Comparison of ENCODE assay signal across 11 cellular contexts in the genomic region with DNA sequence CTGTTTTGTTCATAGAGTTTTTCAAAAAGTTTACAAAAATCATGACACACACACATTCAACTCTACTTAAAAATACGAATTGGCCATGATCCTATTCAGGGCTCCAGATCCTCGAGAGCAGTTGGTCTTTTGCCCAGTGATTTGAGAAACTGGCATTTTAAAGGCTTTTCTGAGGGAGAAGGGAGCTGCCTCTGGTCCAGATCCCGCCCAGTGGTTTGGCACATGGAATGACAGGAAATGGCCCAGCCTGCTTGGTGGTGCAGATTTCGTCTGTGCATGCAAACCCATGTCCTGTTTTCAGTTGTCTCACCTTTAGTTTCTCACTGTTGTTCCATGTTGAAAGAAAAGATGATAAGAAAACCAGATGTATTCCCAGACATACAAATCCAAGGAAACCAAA. TPM values are rescaled to one million over a fixed set of nuclear protein-coding genes. Genes with fewer than 3 reads are reported as not detected.
A peak's percentile ranks its signal among the peaks of the same experiment; 100 is the strongest.
DNase-seq lines count a peak whose midpoint lies in the region; ATAC-seq lines count a peak whose summit lies in the region.
"Had no signal": no experiment of that assay in that cellular context is flagged by ENCODE, and none has a peak within 500 bp of the region (broad histone marks: within the 10 kb centered on the region; RNA-seq: fewer than 3 reads in every experiment).

No MANE protein-coding gene starts in this region.

- no peaks in the 10 kb centered on the region for H3K27me3 Mint-ChIP-seq in activated naive CD8-positive, alpha-beta T cell

- no peak overlapping the region for H3K4me2 ChIP-seq in mesendoderm (ENCODE audit: low read length)
- H3K4me2 ChIP-seq: KMS-11 had no signal

- H3K23ac ChIP-seq in mesendoderm (ENCODE audit: low read length), result no peak overlapping the region

- H3K9me3 Mint-ChIP-seq in activated naive CD8-positive, alpha-beta T cell (ENCODE audit: low read depth), result no peaks in the 10 kb centered on the region

- H2BK15ac ChIP-seq in mesendoderm (replicated peaks; ENCODE audit: low read depth), result no peak overlapping the region

- H4K8ac ChIP-seq in mesendoderm (ENCODE audit: low read depth, low read length), result no peak overlapping the region

- H3K79me1 ChIP-seq in mesendoderm (ENCODE audit: low read length), result no peaks in the 10 kb centered on the region

- peak overlapping the region; percentile 100 for H3K4me3 Mint-ChIP-seq in activated naive CD8-positive, alpha-beta T cell

- no peak overlapping the region for H3K4me3 ChIP-seq in mesendoderm (ENCODE audit: low read length)

- no peak overlapping the region for H2BK120ac ChIP-seq in mesendoderm (ENCODE audit: low read depth, low read length)

- no peak overlapping the region for H3K56ac ChIP-seq in mesendoderm (ENCODE audit: low read length)

- DNase-seq in DMS 273 treated with DMSO at 0.1 percent for 48 hours (lab: John Stamatoyannopoulos, UW) (peak; percentile 47), M059J (ENCODE audit: low read depth) (peak; percentile 80), mesendoderm (peak; percentile 23), MV-4-11 (lab: John Stamatoyannopoulos, UW) (no peak), KBM-7 (no peak)
- DNase-seq: glutamatergic neuron, SHP77 had no signal

- no peak overlapping the region for H3K4ac ChIP-seq in mesendoderm (ENCODE audit: low read depth, low read length)

- H3K4me1 ChIP-seq in mesendoderm (ENCODE audit: control insufficient read depth, low read depth, low read length), result no peaks in the 10 kb centered on the region

- no peak for ATAC-seq in GM18517 (IDR thresholded peaks at IDR 0.05; ENCODE audit: unreplicated experiment)
- no peak for ATAC-seq in HG02885 (IDR thresholded peaks at IDR 0.05; ENCODE audit: poor library complexity, unreplicated experiment)

- in situ Hi-C loops in KBM-7 (cut with MboI; ENCODE audit: low pct_unique_long_range_greater_than_20kb, low sequenced_read_pairs), result no loop called here

- H3K4me1 Mint-ChIP-seq in activated naive CD8-positive, alpha-beta T cell (ENCODE audit: low read depth), result peaks cover 78% of the 10 kb centered on the region

- peak overlapping the region; percentile 99 for H3K27ac Mint-ChIP-seq in activated naive CD8-positive, alpha-beta T cell

- H2BK5ac ChIP-seq in mesendoderm (ENCODE audit: low read length), result no peak overlapping the region

- no peak overlapping the region for H4K5ac ChIP-seq in mesendoderm (ENCODE audit: low read length)

- WGBS in mesendoderm (ENCODE audit: extremely low coverage, insufficient coverage, low lambda C conversion rate), result no CpG with 5 or more reads among the region's 4 CpGs

- no peaks in the 10 kb centered on the region for H3K79me2 ChIP-seq in mesendoderm (ENCODE audit: control insufficient read depth, insufficient read depth, low read length)

- no peaks in the 10 kb centered on the region for H3K27me3 ChIP-seq in mesendoderm (ENCODE audit: insufficient read depth, low read length, poor library complexity)

- no peak overlapping the region for H2AK5ac ChIP-seq in mesendoderm (ENCODE audit: low read length)

- no peak overlapping the region for H3K27ac ChIP-seq in mesendoderm (ENCODE audit: low read depth, low read length)
- H3K27ac ChIP-seq: KMS-11 had no signal

- H3K36me3 ChIP-seq in mesendoderm (ENCODE audit: control insufficient read depth, insufficient read depth, low read length), result no peaks in the 10 kb centered on the region

- no peak overlapping the region for H3K9ac ChIP-seq in mesendoderm (ENCODE audit: low read length)
- H3K9ac ChIP-seq: KMS-11 had no signal

- no peak overlapping the region for H3K18ac ChIP-seq in mesendoderm (ENCODE audit: low read length)

- H3K36me3 Mint-ChIP-seq in activated naive CD8-positive, alpha-beta T cell, result peaks cover 11% of the 10 kb centered on the region

RNA-seq across cellular contexts. Expression of a gene that starts 3.6 kb away (rescaled TPM):
- 3.9 and 7.4 TPM in 2 replicates for total RNA-seq in M059J (2014; rRNA removed; shearing (Covaris generic))
- 2.7 TPM for polyA plus RNA-seq in mesendoderm (2013, experiment 1 of 2)
- polyA plus RNA-seq in mesendoderm (2013, experiment 2 of 2), result 2.0 TPM

Comparison
In these comparisons a context has a peak if more than half of its experiments do, and no peak if none do; other contexts are left out.
1. DNase-seq: peak in DMS 273 treated with DMSO at 0.1 percent for 48 hours (single experiment), M059J (single experiment) and mesendoderm (single experiment); none in MV-4-11 (single experiment) and KBM-7 (single experiment).